ENCODE assay signal across 28 cellular contexts in genomic region chr22:17612057-17612456, GRCh38. TPM values are rescaled to one million over a fixed set of nuclear protein-coding genes. Genes with fewer than 3 reads are reported as not detected.
"Had no signal": no experiment of that assay in that cellular context is flagged by ENCODE, and none has a peak within 500 bp of the region (broad histone marks: within the 10 kb centered on the region; RNA-seq: fewer than 3 reads in every experiment).

No MANE protein-coding gene starts in this region.

- ATAC-seq: activated CD4-positive, CD25-positive, alpha-beta regulatory T cell treated with anti-CD3 and anti-CD28 coated beads, Interleukin-2, amount 50 U/mL, for 24 hours; heart left ventricle; naive thymus-derived CD8-positive, alpha-beta T cell; right cardiac atrium; stimulated activated naive B cell treated with anti-CD40 and anti-IgM and Interleukin-4, amounts not matched to agents 10 μg/mL and 1 μg/mL and 100 μg/mL, for 72 hours had no signal

- H3K9me3 ChIP-seq: heart left ventricle, suprapubic skin, transverse colon had no signal

- H3K4me1 Mint-ChIP-seq: memory B cell; stimulated activated naive B cell treated with anti-CD40 and anti-IgM and Interleukin-4, amounts not matched to agents 10 μg/mL and 1 μg/mL and 100 μg/mL, for 72 hours had no signal

- H3K4me3 Mint-ChIP-seq: activated naive CD4-positive, alpha-beta T cell treated with anti-CD3 and anti-CD28 coated beads for 36 hours; central memory CD8-positive, alpha-beta T cell; immature natural killer cell; memory B cell; naive thymus-derived CD8-positive, alpha-beta T cell; stimulated activated naive B cell treated with anti-CD40 and anti-IgM and Interleukin-4, amounts not matched to agents 10 μg/mL and 1 μg/mL and 100 μg/mL, for 72 hours; T-helper 1 cell treated with Interleukin-12 subunit alpha and Interleukin-12 subunit beta and Interleukin-4 antibody, amounts not matched to agents 30 μg/mL and 1 μg/mL, for 36 hours had no signal

- H3K27me3 ChIP-seq: heart left ventricle, suprapubic skin, transverse colon had no signal

- H3K9me3 Mint-ChIP-seq: activated naive CD4-positive, alpha-beta T cell treated with anti-CD3 and anti-CD28 coated beads for 36 hours; central memory CD8-positive, alpha-beta T cell; immature natural killer cell; memory B cell; naive thymus-derived CD8-positive, alpha-beta T cell; stimulated activated naive B cell treated with anti-CD40 and anti-IgM and Interleukin-4, amounts not matched to agents 10 μg/mL and 1 μg/mL and 100 μg/mL, for 72 hours; T-helper 1 cell treated with Interleukin-12 subunit alpha and Interleukin-12 subunit beta and Interleukin-4 antibody, amounts not matched to agents 30 μg/mL and 1 μg/mL, for 36 hours had no signal

- H3K27me3 Mint-ChIP-seq: central memory CD8-positive, alpha-beta T cell; memory B cell; naive thymus-derived CD8-positive, alpha-beta T cell; stimulated activated naive B cell treated with anti-CD40 and anti-IgM and Interleukin-4, amounts not matched to agents 10 μg/mL and 1 μg/mL and 100 μg/mL, for 72 hours had no signal

- H3K27ac Mint-ChIP-seq: activated naive CD4-positive, alpha-beta T cell treated with anti-CD3 and anti-CD28 coated beads for 36 hours; memory B cell; stimulated activated naive B cell treated with anti-CD40 and anti-IgM and Interleukin-4, amounts not matched to agents 10 μg/mL and 1 μg/mL and 100 μg/mL, for 72 hours; T-helper 1 cell treated with Interleukin-12 subunit alpha and Interleukin-12 subunit beta and Interleukin-4 antibody, amounts not matched to agents 30 μg/mL and 1 μg/mL, for 36 hours had no signal

- H3K27ac ChIP-seq: suprapubic skin, transverse colon had no signal

- DNase-seq: activated CD4-positive, alpha-beta T cell treated with anti-CD3 and anti-CD28 coated beads for 48 hours; activated CD4-positive, alpha-beta T cell treated with anti-CD3 and anti-CD28 coated beads, Interleukin-2, amount 50 U/mL, for 48 hours; activated CD8-positive, alpha-beta memory T cell treated with anti-CD3 and anti-CD28 coated beads for 24 hours; activated effector memory CD4-positive, alpha-beta T cell treated with anti-CD3 and anti-CD28 coated beads, Interleukin-2, amount 50 U/mL, for 16 hours; activated naive CD4-positive, alpha-beta T cell treated with anti-CD3 and anti-CD28 coated beads for 36 hours; amygdala; effector CD8-positive, alpha-beta T cell; heart left ventricle; hypothalamus; immature natural killer cell; naive thymus-derived CD8-positive, alpha-beta T cell; posterior cingulate gyrus; right cardiac atrium; stimulated activated CD4-positive, alpha-beta T cell treated with anti-CD3 and anti-CD28 coated beads, Interleukin-15, amount 100 ng/mL, for 24 hours; stimulated activated CD4-positive, alpha-beta T cell treated with anti-CD3 and anti-CD28 coated beads, Interleukin-2, amount 100 ng/mL, for 24 hours; stimulated activated naive B cell treated with anti-CD40 and anti-IgM and Interleukin-4, amounts not matched to agents 10 μg/mL and 1 μg/mL and 100 μg/mL, for 72 hours; T1000; transverse colon had no signal

- H3K4me3 ChIP-seq: heart left ventricle, suprapubic skin, transverse colon had no signal

- H3K4me1 ChIP-seq: suprapubic skin, transverse colon had no signal

RNA-seq across cellular contexts. Expression of gene SLC25A18, which starts 48.8 kb away (rescaled TPM):
- total RNA-seq: activated naive CD4-positive, alpha-beta T cell treated with anti-CD3 and anti-CD28 coated beads for 36 hours; bronchial epithelial cell; dermis microvascular lymphatic vessel endothelial cell; epithelial cell of proximal tubule; fibroblast of lung; naive thymus-derived CD8-positive, alpha-beta T cell; urinary bladder had no signal
